ENCODE assay signal across 20 cellular contexts in genomic region chr12:66963901-66964300, GRCh38.
DNase-seq lines count a peak whose midpoint lies in the region; ATAC-seq, FAIRE-seq and TF ChIP-seq lines count a peak whose summit lies in the region.
"Had no signal": no experiment of that assay in that cellular context is flagged by ENCODE, and none has a peak within 500 bp of the region (broad histone marks: within the 10 kb centered on the region; RNA-seq: fewer than 3 reads in every experiment).

No MANE protein-coding gene starts in this region.

- H3K4me1 Mint-ChIP-seq in stimulated activated naive CD8-positive, alpha-beta T cell treated with anti-CD3 and anti-CD28 coated beads, Interleukin-15, amount 100 ng/mL, for 72 hours, result peaks cover 26% of the 10 kb centered on the region
- peaks cover 37% of the 10 kb centered on the region for H3K4me1 Mint-ChIP-seq in activated T-cell treated with anti-CD3 and anti-CD28 coated beads, Interleukin-2, amount 50 U/mL, for 4 hours (ENCODE audit: low read depth)

- no peak overlapping the region for H2AFZ ChIP-seq in keratinocyte (ENCODE audit: control insufficient read depth, low read length)

- H3K9me3 ChIP-seq in keratinocyte (ENCODE audit: control insufficient read depth, low read depth, low read length) (no peaks in the 10 kb centered on the region), colonic mucosa (no peaks in the 10 kb centered on the region)

- no peak overlapping the region for H3K4me3 Mint-ChIP-seq in stimulated activated naive CD8-positive, alpha-beta T cell treated with anti-CD3 and anti-CD28 coated beads, Interleukin-15, amount 100 ng/mL, for 72 hours
- no peak overlapping the region for H3K4me3 Mint-ChIP-seq in activated T-cell treated with anti-CD3 and anti-CD28 coated beads, Interleukin-2, amount 50 U/mL, for 4 hours

- H3K9me3 Mint-ChIP-seq in stimulated activated naive CD8-positive, alpha-beta T cell treated with anti-CD3 and anti-CD28 coated beads, Interleukin-15, amount 100 ng/mL, for 72 hours, result peaks cover 8 to 10% of the 10 kb centered on the region in 2 donors
- peaks cover 9% of the 10 kb centered on the region for H3K9me3 Mint-ChIP-seq in activated T-cell treated with anti-CD3 and anti-CD28 coated beads, Interleukin-2, amount 50 U/mL, for 4 hours

- H3K27me3 ChIP-seq in keratinocyte (ENCODE audit: control insufficient read depth, extremely low read depth, insufficient read depth, low read length) (no peaks in the 10 kb centered on the region), colonic mucosa (no peaks in the 10 kb centered on the region)

- DNase-seq in stimulated activated naive CD8-positive, alpha-beta T cell treated with anti-CD3 and anti-CD28 coated beads, Interleukin-15, amount 100 ng/mL, for 72 hours, result no peak
- no peak for DNase-seq in stimulated activated naive CD8-positive, alpha-beta T cell treated with anti-CD3 and anti-CD28 coated beads, Interleukin-15, Interleukin-2, amounts not matched to agents 100 U/mL and 50 U/mL, for 24 hours
- peak; percentile 17 for DNase-seq in amniotic epithelial cell (ENCODE audit: low read depth)
- DNase-seq in keratinocyte (ENCODE audit: low read depth, low spot score), result no peak
- DNase-seq in activated T-cell treated with anti-CD3 and anti-CD28 coated beads, Interleukin-2, amount 50 U/mL, for 4 hours, result no peak
- no peak for DNase-seq in colonic mucosa
- DNase-seq: C1 segment of cervical spinal cord, Calu3, DMS53, H7, NCI-H1105, NCI-H1694, NCI-H2107, NCI-H2227 treated with DMSO at 0.1 percent for 48 hours, NCI-H524 treated with DMSO at 0.1 percent for 48 hours, SHP77 had no signal

- peaks cover 3% of the 10 kb centered on the region for H3K36me3 Mint-ChIP-seq in activated T-cell treated with anti-CD3 and anti-CD28 coated beads, Interleukin-2, amount 50 U/mL, for 4 hours (ENCODE audit: insufficient read depth)

- H3K4me3 ChIP-seq in keratinocyte (ENCODE audit: control insufficient read depth in 2 of 3, extremely low read depth in 1 of 3, insufficient read depth in 2 of 3, low read depth in 1 of 3, low read length in 3 of 3) (no peak overlapping the region), colonic mucosa (no peak overlapping the region)

- intact Hi-C loops in colonic mucosa (cut with DNase I), result no loop called here

- dilution Hi-C loops in keratinocyte (cut with MboI; ENCODE audit: extremely low pct_ligation_motif_present, low sequenced_read_pairs), result no loop called here

- H3K27ac Mint-ChIP-seq in stimulated activated naive CD8-positive, alpha-beta T cell treated with anti-CD3 and anti-CD28 coated beads, Interleukin-15, amount 100 ng/mL, for 72 hours, result peak overlapping the region; percentile 90 to 97

- H4K20me1 ChIP-seq in keratinocyte (ENCODE audit: control insufficient read depth, extremely low read depth, insufficient read depth, low read length), result no peaks in the 10 kb centered on the region

- H3K79me2 ChIP-seq in keratinocyte (ENCODE audit: control insufficient read depth, insufficient read depth, low read length), result no peaks in the 10 kb centered on the region

- H3K36me3 ChIP-seq in keratinocyte (ENCODE audit: control insufficient read depth in 2 of 2, extremely low read depth in 1 of 2, insufficient read depth in 2 of 2, low read length in 2 of 2) (no peaks in the 10 kb centered on the region), colonic mucosa (no peaks in the 10 kb centered on the region)

- TF ChIP-seq CTCF in keratinocyte (optimal IDR thresholded peaks at IDR 0.05 in 1 of 3, IDR thresholded peaks at IDR 0.05 in 1 of 3, conservative IDR thresholded peaks at IDR 0.05 in 1 of 3; ENCODE audit: extremely low read depth in 1 of 3, insufficient read depth in 2 of 3, low read length in 3 of 3) (no peak), colonic mucosa (IDR thresholded peaks at IDR 0.05) (no peak)

- H3K9ac ChIP-seq in keratinocyte (ENCODE audit: control insufficient read depth, extremely low read depth, insufficient read depth, low read length) (no peak overlapping the region), colonic mucosa (ENCODE audit: low read depth in 2 of 2, low read length in 2 of 2) (no peak overlapping the region)

- peaks cover 10% of the 10 kb centered on the region for H3K4me1 ChIP-seq in keratinocyte (ENCODE audit: control insufficient read depth, extremely low read depth, insufficient read depth, low read length)
- H3K4me1 ChIP-seq in colonic mucosa, result no peaks in the 10 kb centered on the region

- no peak for ATAC-seq in stimulated activated naive CD8-positive, alpha-beta T cell treated with anti-CD3 and anti-CD28 coated beads, Interleukin-15, amount 100 ng/mL, for 72 hours
- ATAC-seq in stimulated activated naive CD8-positive, alpha-beta T cell treated with anti-CD3 and anti-CD28 coated beads, Interleukin-15, Interleukin-2, amounts not matched to agents 100 U/mL and 50 U/mL, for 24 hours, result no peak
- ATAC-seq in activated T-cell treated with anti-CD3 and anti-CD28 coated beads, Interleukin-2, amount 50 U/mL, for 4 hours, result no peak
- no peak for ATAC-seq in HG03439 (IDR thresholded peaks at IDR 0.05; ENCODE audit: unreplicated experiment)

- H3K27ac ChIP-seq in keratinocyte (ENCODE audit: control insufficient read depth, insufficient read depth, low read length) (no peak overlapping the region), colonic mucosa (no peak overlapping the region)

- H3K27me3 Mint-ChIP-seq in stimulated activated naive CD8-positive, alpha-beta T cell treated with anti-CD3 and anti-CD28 coated beads, Interleukin-15, amount 100 ng/mL, for 72 hours, result peaks cover 7% of the 10 kb centered on the region
- H3K27me3 Mint-ChIP-seq in activated T-cell treated with anti-CD3 and anti-CD28 coated beads, Interleukin-2, amount 50 U/mL, for 4 hours (ENCODE audit: low read depth), result no peaks in the 10 kb centered on the region

- FAIRE-seq in keratinocyte (lab: Jason Lieb, UNC), result peak; percentile 52
- FAIRE-seq: A204.1, GM19239, RCC 7860 had no signal

- no peaks in the 10 kb centered on the region for H3K9me1 ChIP-seq in keratinocyte (ENCODE audit: control insufficient read depth, extremely low read depth, insufficient read depth, low read length)

- H3K4me2 ChIP-seq in keratinocyte (ENCODE audit: control insufficient read depth, extremely low read depth, insufficient read depth, low read depth, low read length), result no peak overlapping the region
